27 cellular contexts compared by ENCODE assay signal in genomic region chr4:112386051-112386450, GRCh38.
"Had no signal": no experiment of that assay in that cellular context is flagged by ENCODE, and none has a peak within 500 bp of the region (broad histone marks: within the 10 kb centered on the region; RNA-seq: fewer than 3 reads in every experiment).

No MANE protein-coding gene starts in this region.

- H3K27ac ChIP-seq: SK-N-MC had no signal

- H3K9me3 Mint-ChIP-seq: activated B cell treated with CpG ODN at 0.5 μM for 24 hours; activated CD4-positive, alpha-beta T cell treated with anti-CD3 and anti-CD28 coated beads, Interleukin-2, amount 10 ng/mL, durations not matched to agents 24 days and 14 days; activated naive CD4-positive, alpha-beta T cell treated with anti-CD3 and anti-CD28 coated beads, Interleukin-2, amount 50 U/mL, for 24 hours; activated T-cell treated with anti-CD3 and anti-CD28 coated beads, Interleukin-2, amount 50 U/mL, for 24 hours; activated T-helper 1 cell treated with anti-CD3 and anti-CD28 coated beads, Interleukin-12 subunit alpha, Interleukin-12 subunit beta, Interleukin-2, Interleukin-4 antibody, amounts not matched to agents 30 ng/mL and 10 ng/mL and 1 ng/mL, durations not matched to agents 14 hours and 24 hours and 36 hours; T-cell had no signal

- FAIRE-seq: TTC549 had no signal

- H3K4me1 Mint-ChIP-seq: activated B cell treated with CpG ODN at 0.5 μM for 24 hours; activated CD4-positive, alpha-beta T cell treated with anti-CD3 and anti-CD28 coated beads, Interleukin-2, amount 10 ng/mL, durations not matched to agents 24 days and 14 days; activated CD8-positive, alpha-beta memory T cell treated with anti-CD3 and anti-CD28 coated beads, Interleukin-2, amount 10 ng/mL, durations not matched to agents 7 days and 5 days; activated naive CD4-positive, alpha-beta T cell treated with anti-CD3 and anti-CD28 coated beads, Interleukin-2, amount 50 U/mL, for 24 hours; T-cell had no signal

- H3K4me3 ChIP-seq: SK-N-MC had no signal

- H3K27me3 Mint-ChIP-seq: activated B cell treated with CpG ODN at 0.5 μM for 24 hours; activated CD4-positive, alpha-beta T cell treated with anti-CD3 and anti-CD28 coated beads, Interleukin-2, amount 10 ng/mL, durations not matched to agents 24 days and 14 days; activated CD8-positive, alpha-beta memory T cell treated with anti-CD3 and anti-CD28 coated beads, Interleukin-2, amount 10 ng/mL, durations not matched to agents 7 days and 5 days; activated naive CD4-positive, alpha-beta T cell treated with anti-CD3 and anti-CD28 coated beads, Interleukin-2, amount 50 U/mL, for 24 hours; activated T-cell treated with anti-CD3 and anti-CD28 coated beads, Interleukin-2, amount 50 U/mL, for 24 hours; T-cell had no signal

- H3K27ac Mint-ChIP-seq: activated B cell treated with CpG ODN at 0.5 μM for 24 hours; activated CD4-positive, alpha-beta T cell treated with anti-CD3 and anti-CD28 coated beads, Interleukin-2, amount 10 ng/mL, durations not matched to agents 24 days and 14 days; activated CD8-positive, alpha-beta memory T cell treated with anti-CD3 and anti-CD28 coated beads, Interleukin-2, amount 10 ng/mL, durations not matched to agents 7 days and 5 days; activated naive CD4-positive, alpha-beta T cell treated with anti-CD3 and anti-CD28 coated beads, Interleukin-2, amount 50 U/mL, for 24 hours; activated T-cell treated with anti-CD3 and anti-CD28 coated beads, Interleukin-2, amount 50 U/mL, for 24 hours; activated T-helper 1 cell treated with anti-CD3 and anti-CD28 coated beads, Interleukin-12 subunit alpha, Interleukin-12 subunit beta, Interleukin-2, Interleukin-4 antibody, amounts not matched to agents 30 ng/mL and 10 ng/mL and 1 ng/mL, durations not matched to agents 14 hours and 24 hours and 36 hours; T-cell had no signal

- H3K4me3 Mint-ChIP-seq: activated B cell treated with CpG ODN at 0.5 μM for 24 hours; activated CD4-positive, alpha-beta T cell treated with anti-CD3 and anti-CD28 coated beads, Interleukin-2, amount 10 ng/mL, durations not matched to agents 24 days and 14 days; activated CD8-positive, alpha-beta memory T cell treated with anti-CD3 and anti-CD28 coated beads, Interleukin-2, amount 10 ng/mL, durations not matched to agents 7 days and 5 days; activated naive CD4-positive, alpha-beta T cell treated with anti-CD3 and anti-CD28 coated beads, Interleukin-2, amount 50 U/mL, for 24 hours; activated T-cell treated with anti-CD3 and anti-CD28 coated beads, Interleukin-2, amount 50 U/mL, for 24 hours; activated T-helper 1 cell treated with anti-CD3 and anti-CD28 coated beads, Interleukin-12 subunit alpha, Interleukin-12 subunit beta, Interleukin-2, Interleukin-4 antibody, amounts not matched to agents 30 ng/mL and 10 ng/mL and 1 ng/mL, durations not matched to agents 14 hours and 24 hours and 36 hours; T-cell had no signal

- DNase-seq: activated B cell treated with CpG ODN at 0.5 μM for 24 hours; activated CD4-positive, alpha-beta T cell treated with anti-CD3 and anti-CD28 coated beads for 1 hour; activated CD4-positive, alpha-beta T cell treated with anti-CD3 and anti-CD28 coated beads, Interleukin-2, amount 10 ng/mL, durations not matched to agents 24 days and 14 days; activated CD4-positive, alpha-beta T cell treated with anti-CD3 and anti-CD28 coated beads, Interleukin-2, amount 50 U/mL, for 48 hours; activated CD8-positive, alpha-beta memory T cell treated with anti-CD3 and anti-CD28 coated beads, Interleukin-2, amount 10 ng/mL, durations not matched to agents 7 days and 5 days; activated effector memory CD4-positive, alpha-beta T cell treated with Interleukin-2 at 50 U/mL for 16 hours; activated naive CD4-positive, alpha-beta T cell; activated T-cell treated with anti-CD3 and anti-CD28 coated beads, Interleukin-2, amount 50 U/mL, for 24 hours; aorta; central memory CD4-positive, alpha-beta T cell; KG1; NCI-H1048; NCI-H1436; NCI-H1694 treated with DMSO at 0.1 percent for 48 hours; NCI-H2029 treated with DMSO at 0.1 percent for 48 hours; NCI-H2171; NCI-H345; NCI-H524; NCI-H82; RPMI8226; T-cell; T-helper 2 cell; T1000 had no signal
